ENCODE assay signal across 1 cellular context in the genomic region with DNA sequence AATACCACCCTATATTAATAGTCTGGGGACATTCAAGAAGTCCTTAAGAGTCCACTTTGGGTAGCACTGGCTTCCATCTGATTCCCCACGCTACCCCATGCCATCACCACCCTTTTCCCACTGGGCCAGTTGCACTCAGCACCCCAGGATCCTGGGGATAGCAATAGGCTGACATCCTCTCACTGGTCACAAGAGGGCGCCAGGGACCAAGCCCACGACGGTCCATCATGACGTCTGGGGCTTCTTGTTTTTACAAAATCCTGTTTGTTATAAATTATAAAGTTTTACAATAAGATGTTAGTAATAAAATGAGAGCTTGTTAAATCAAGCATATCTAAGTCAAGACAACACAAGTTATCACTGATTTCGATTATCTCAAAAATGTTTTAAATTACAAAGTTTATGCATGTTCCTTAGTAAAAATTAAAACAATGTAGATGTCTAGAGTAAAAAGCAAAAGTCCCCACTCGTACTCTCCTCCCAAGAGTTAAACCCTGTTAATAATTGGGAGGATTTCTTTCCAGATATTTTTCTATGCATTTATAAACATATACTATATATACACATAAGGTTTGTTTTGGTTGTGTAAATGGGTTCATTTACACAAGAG.
TF ChIP-seq lines count a peak whose summit lies in the region.

No MANE protein-coding gene starts in this region.

TF ChIP-seq in K562, 482 proteins besides CTCF, POLR2A, EP300 and RAD21 (continued from another document and continues in another):
- TF ChIP-seq PREB (CRISPR knock-in tag; IDR thresholded peaks at IDR 0.05) = no peak
- no peak for TF ChIP-seq THRA (IDR thresholded peaks at IDR 0.05)
- TF ChIP-seq, protein P1, sequence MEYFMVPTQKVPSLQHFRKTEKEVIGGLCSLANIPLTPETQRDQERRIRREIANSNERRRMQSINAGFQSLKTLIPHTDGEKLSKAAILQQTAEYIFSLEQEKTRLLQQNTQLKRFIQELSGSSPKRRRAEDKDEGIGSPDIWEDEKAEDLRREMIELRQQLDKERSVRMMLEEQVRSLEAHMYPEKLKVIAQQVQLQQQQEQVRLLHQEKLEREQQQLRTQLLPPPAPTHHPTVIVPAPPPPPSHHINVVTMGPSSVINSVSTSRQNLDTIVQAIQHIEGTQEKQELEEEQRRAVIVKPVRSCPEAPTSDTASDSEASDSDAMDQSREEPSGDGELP (CRISPR knock-in tag; IDR thresholded peaks at IDR 0.05; ENCODE audit: borderline replicate concordance) = peak; percentile 33; the same call in 1 of the 2 replicates
- TF ChIP-seq SAFB2 (IDR thresholded peaks at IDR 0.05; ENCODE audit: borderline replicate concordance, low read depth, low read length, severe bottlenecking) = no peak
- no peak for TF ChIP-seq KLF1 (tag; IDR thresholded peaks at IDR 0.05)
- TF ChIP-seq ZBTB9 (CRISPR knock-in tag; IDR thresholded peaks at IDR 0.05) = no peak
- 0 out of 2 replicates have a peak, but pooled peaks have one; percentile 12 for TF ChIP-seq TEAD4 (IDR thresholded peaks at IDR 0.05; ENCODE audit: low read length)
- no peak for TF ChIP-seq TEAD4 (CRISPR knock-in tag; IDR thresholded peaks at IDR 0.05; ENCODE audit: borderline replicate concordance)
- TF ChIP-seq KHSRP (IDR thresholded peaks at IDR 0.05) = no peak
- TF ChIP-seq, protein P2, sequence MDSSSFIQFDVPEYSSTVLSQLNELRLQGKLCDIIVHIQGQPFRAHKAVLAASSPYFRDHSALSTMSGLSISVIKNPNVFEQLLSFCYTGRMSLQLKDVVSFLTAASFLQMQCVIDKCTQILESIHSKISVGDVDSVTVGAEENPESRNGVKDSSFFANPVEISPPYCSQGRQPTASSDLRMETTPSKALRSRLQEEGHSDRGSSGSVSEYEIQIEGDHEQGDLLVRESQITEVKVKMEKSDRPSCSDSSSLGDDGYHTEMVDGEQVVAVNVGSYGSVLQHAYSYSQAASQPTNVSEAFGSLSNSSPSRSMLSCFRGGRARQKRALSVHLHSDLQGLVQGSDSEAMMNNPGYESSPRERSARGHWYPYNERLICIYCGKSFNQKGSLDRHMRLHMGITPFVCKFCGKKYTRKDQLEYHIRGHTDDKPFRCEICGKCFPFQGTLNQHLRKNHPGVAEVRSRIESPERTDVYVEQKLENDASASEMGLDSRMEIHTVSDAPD (CRISPR knock-in tag; IDR thresholded peaks at IDR 0.05) = no peak
- TF ChIP-seq ZNF263 (CRISPR knock-in tag; IDR thresholded peaks at IDR 0.05; ENCODE audit: borderline replicate concordance) = no peak
- TF ChIP-seq, protein P3, sequence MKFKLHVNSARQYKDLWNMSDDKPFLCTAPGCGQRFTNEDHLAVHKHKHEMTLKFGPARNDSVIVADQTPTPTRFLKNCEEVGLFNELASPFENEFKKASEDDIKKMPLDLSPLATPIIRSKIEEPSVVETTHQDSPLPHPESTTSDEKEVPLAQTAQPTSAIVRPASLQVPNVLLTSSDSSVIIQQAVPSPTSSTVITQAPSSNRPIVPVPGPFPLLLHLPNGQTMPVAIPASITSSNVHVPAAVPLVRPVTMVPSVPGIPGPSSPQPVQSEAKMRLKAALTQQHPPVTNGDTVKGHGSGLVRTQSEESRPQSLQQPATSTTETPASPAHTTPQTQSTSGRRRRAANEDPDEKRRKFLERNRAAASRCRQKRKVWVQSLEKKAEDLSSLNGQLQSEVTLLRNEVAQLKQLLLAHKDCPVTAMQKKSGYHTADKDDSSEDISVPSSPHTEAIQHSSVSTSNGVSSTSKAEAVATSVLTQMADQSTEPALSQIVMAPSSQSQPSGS (CRISPR knock-in tag; IDR thresholded peaks at IDR 0.05) = no peak
- TF ChIP-seq ZBTB26 (CRISPR knock-in tag; IDR thresholded peaks at IDR 0.05) = no peak
- no peak for TF ChIP-seq NFE2L1 (tag; IDR thresholded peaks at IDR 0.05; ENCODE audit: borderline replicate concordance, low read depth)
- no peak for TF ChIP-seq RBM34 (IDR thresholded peaks at IDR 0.05; ENCODE audit: borderline replicate concordance, insufficient read depth, low read length)
- TF ChIP-seq SP2 (IDR thresholded peaks at IDR 0.05; ENCODE audit: extremely low read depth, low read depth, low read length, poor library complexity, severe bottlenecking) = no peak
- no peak for TF ChIP-seq ZNF780A (CRISPR knock-in tag; IDR thresholded peaks at IDR 0.05)
- TF ChIP-seq SMC3 (conservative IDR thresholded peaks at IDR 0.05; ENCODE audit: insufficient read depth, low read depth, low read length) = peak; percentile 69
- TF ChIP-seq, protein P4, sequence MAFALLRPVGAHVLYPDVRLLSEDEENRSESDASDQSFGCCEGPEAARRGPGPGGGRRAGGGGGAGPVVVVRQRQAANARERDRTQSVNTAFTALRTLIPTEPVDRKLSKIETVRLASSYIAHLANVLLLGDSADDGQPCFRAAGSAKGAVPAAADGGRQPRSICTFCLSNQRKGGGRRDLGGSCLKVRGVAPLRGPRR (CRISPR knock-in tag; IDR thresholded peaks at IDR 0.05) = no peak
- no peak for TF ChIP-seq SIN3A (IDR thresholded peaks at IDR 0.05; ENCODE audit: borderline replicate concordance in 2 of 2, control insufficient read depth in 1 of 2, low read depth in 2 of 2, low read length in 2 of 2)
- TF ChIP-seq BCOR (IDR thresholded peaks at IDR 0.05) = no peak
- TF ChIP-seq ATF7 (IDR thresholded peaks at IDR 0.05) = peak; percentile 37; the same call in 1 of the 2 replicates
- TF ChIP-seq MTA2 (IDR thresholded peaks at IDR 0.05; ENCODE audit: low read depth) = no peak
- TF ChIP-seq DLX4 (CRISPR knock-in tag; IDR thresholded peaks at IDR 0.05) = no peak
- no peak for TF ChIP-seq NR2C2 (CRISPR knock-in tag; IDR thresholded peaks at IDR 0.05)
- no peak for TF ChIP-seq NR2C2 (tag; IDR thresholded peaks at IDR 0.05)
- TF ChIP-seq ARID1B (IDR thresholded peaks at IDR 0.05) = no peak
- no peak for TF ChIP-seq TBP (optimal IDR thresholded peaks at IDR 0.05; ENCODE audit: low read depth, low read length)
- no peak for TF ChIP-seq ATF1 (CRISPR knock-in tag; IDR thresholded peaks at IDR 0.05)
- peak; percentile 66 for TF ChIP-seq ATF1 (tag; IDR thresholded peaks at IDR 0.05)
- no peak for TF ChIP-seq SMARCA4 (IDR thresholded peaks at IDR 0.05)
- TF ChIP-seq RCOR1 (IDR thresholded peaks at IDR 0.05; ENCODE audit: borderline replicate concordance in 1 of 2, low read depth in 2 of 2, low read length in 2 of 2) = peak in 1 of 2 experiments; percentile 51; a peak in 1 of 4 replicates
- TF ChIP-seq TEAD2 (tag; IDR thresholded peaks at IDR 0.05) = no peak
- peak; percentile 76 for TF ChIP-seq CREM (IDR thresholded peaks at IDR 0.05; ENCODE audit: low read depth)
- peak; percentile 23; the same call in 1 of the 2 replicates for TF ChIP-seq CREB1 (IDR thresholded peaks at IDR 0.05)
- peak; percentile 47; the same call in 1 of the 2 replicates for TF ChIP-seq CREB1 (CRISPR knock-in tag; IDR thresholded peaks at IDR 0.05)
- TF ChIP-seq ZNF232 (CRISPR knock-in tag; IDR thresholded peaks at IDR 0.05) = no peak
- TF ChIP-seq THAP7 (CRISPR knock-in tag; IDR thresholded peaks at IDR 0.05) = no peak
- TF ChIP-seq SOX6 (IDR thresholded peaks at IDR 0.05) = no peak
- no peak for TF ChIP-seq NCOA4 (IDR thresholded peaks at IDR 0.05; ENCODE audit: partially characterized antibody)
- no peak for TF ChIP-seq BCLAF1 (IDR thresholded peaks at IDR 0.05; ENCODE audit: borderline replicate concordance in 1 of 2, control insufficient read depth in 1 of 2, low read depth in 2 of 2, low read length in 1 of 2)
- TF ChIP-seq EZH2 (IDR thresholded peaks at IDR 0.05; ENCODE audit: borderline replicate concordance, low read depth, low read length) = no peak
- no peak for TF ChIP-seq NR2F6 (CRISPR knock-in tag; IDR thresholded peaks at IDR 0.05)
- TF ChIP-seq STAG1 (CRISPR knock-in tag; IDR thresholded peaks at IDR 0.05; ENCODE audit: borderline replicate concordance) = peak; percentile 36; the same call in 1 of the 2 replicates
- TF ChIP-seq MCM7 (IDR thresholded peaks at IDR 0.05) = no peak
- TF ChIP-seq MYBL2 (IDR thresholded peaks at IDR 0.05; ENCODE audit: low read depth) = no peak
- TF ChIP-seq MYBL2 (CRISPR knock-in tag; IDR thresholded peaks at IDR 0.05; ENCODE audit: borderline replicate concordance) = no peak
- TF ChIP-seq YY1 (IDR thresholded peaks at IDR 0.05; ENCODE audit: borderline replicate concordance in 1 of 3, control insufficient read depth in 1 of 3, extremely low read depth in 1 of 3, insufficient read depth in 3 of 3, insufficient read length in 1 of 3, insufficient replicate concordance in 2 of 3, low read depth in 1 of 3, low read length in 2 of 3) = peak in 1 of 3 experiments; percentile 13
- no peak for TF ChIP-seq ZNF398 (CRISPR knock-in tag; IDR thresholded peaks at IDR 0.05)
- no peak for TF ChIP-seq SUPT5H (IDR thresholded peaks at IDR 0.05)
- TF ChIP-seq ZNF644 (tag; IDR thresholded peaks at IDR 0.05; ENCODE audit: low read depth) = no peak
- no peak for TF ChIP-seq SMAD2 (IDR thresholded peaks at IDR 0.05; ENCODE audit: low read depth, low read length)
